Comparison of ENCODE assay signal across 8 cellular contexts in the genomic region with DNA sequence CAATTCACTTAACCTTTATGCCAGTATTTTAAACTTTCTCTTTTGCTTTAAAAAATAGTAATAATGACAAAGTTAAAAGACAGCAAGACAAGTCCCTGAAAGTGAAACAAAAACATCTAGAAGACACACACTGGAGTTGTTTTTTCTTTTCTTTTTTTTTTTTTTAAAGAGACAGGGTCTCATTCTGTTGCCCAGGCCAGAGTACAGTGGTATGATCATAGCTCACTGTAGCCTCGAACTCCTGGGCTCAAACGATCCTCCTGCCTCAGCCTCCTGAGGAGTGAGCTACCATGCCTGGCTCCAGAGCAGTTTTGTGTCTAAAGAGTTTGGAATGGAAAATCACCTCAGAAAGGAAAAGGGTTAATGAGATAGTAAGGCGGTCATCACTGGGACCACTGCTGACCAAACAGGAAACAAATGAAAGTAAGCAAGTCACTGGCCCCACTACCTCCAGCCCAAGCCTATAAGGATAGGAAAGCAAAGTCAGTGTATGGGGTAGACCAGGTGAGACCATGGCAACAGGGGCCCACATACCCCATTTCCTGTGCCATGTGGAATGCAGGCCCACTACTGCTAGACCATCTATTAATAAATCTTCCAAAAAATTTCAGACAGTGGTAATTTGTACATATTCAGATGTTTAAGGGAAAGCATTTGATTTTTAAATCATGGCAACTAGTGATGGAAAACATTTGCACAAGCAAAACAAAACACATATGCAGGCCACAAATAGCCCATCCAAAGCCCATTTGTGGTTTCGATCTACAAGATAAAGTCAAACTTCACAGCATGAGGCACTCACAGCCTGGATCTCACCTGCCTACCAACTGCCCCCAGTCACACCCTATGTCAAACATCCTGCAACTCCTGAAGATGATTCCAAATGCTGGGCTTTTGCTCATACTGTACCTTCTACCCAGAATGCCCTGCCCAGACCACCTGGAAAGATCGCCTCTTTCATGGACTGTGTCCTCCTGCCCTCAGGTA.
A peak's percentile ranks its signal among the peaks of the same experiment; 100 is the strongest.
DNase-seq lines count a peak whose midpoint lies in the region; ATAC-seq and TF ChIP-seq lines count a peak whose summit lies in the region.

No MANE protein-coding gene starts in this region.

- ATAC-seq in GM21367 (IDR thresholded peaks at IDR 0.05; ENCODE audit: unreplicated experiment) (peak; percentile 61), HG03565 (IDR thresholded peaks at IDR 0.05; ENCODE audit: unreplicated experiment) (peak; percentile 53)

- peaks cover 26% of the 10 kb centered on the region for H3K36me3 Mint-ChIP-seq in Caco-2 (ENCODE audit: insufficient read depth, unreplicated experiment)

- no peaks in the 10 kb centered on the region for H3K27me3 ChIP-seq in Caco-2 (replicated peaks; ENCODE audit: control insufficient read depth, insufficient read depth, low read length)

- no peak overlapping the region for H3K27ac ChIP-seq in substantia nigra (ENCODE audit: low read depth, low read length, poor library complexity, severe bottlenecking)

- H3K27me3 Mint-ChIP-seq in Caco-2 (ENCODE audit: insufficient read depth, unreplicated experiment): no peaks in the 10 kb centered on the region

- peaks cover 55% of the 10 kb centered on the region for H3K4me1 ChIP-seq in Caco-2

- POLR2A ChIA-PET in Caco-2 (lab: Charles Lee): no interaction called here

- CTCF ChIA-PET in Caco-2 (lab: Charles Lee): interaction anchor here (1.3 kb wide), 1 partner anchor 22 kb away, joined by 3 read pairs; no protein-coding TSS in a partner anchor

- H3K36me3 ChIP-seq in Caco-2 (ENCODE audit: control insufficient read depth, insufficient read depth, low read length): no peaks in the 10 kb centered on the region

- H3K9me3 ChIP-seq in Caco-2: peaks cover 6% of the 10 kb centered on the region; the same call in 1 of the 2 replicates

- H3K4me3 Mint-ChIP-seq in Caco-2 (ENCODE audit: unreplicated experiment): no peak overlapping the region

- H3K4me3 ChIP-seq in Caco-2 (ENCODE audit: low read depth, low read length) (no peak overlapping the region), fibroblast of mammary gland (ENCODE audit: control insufficient read depth, low read depth, low read length) (no peak overlapping the region)

- H3K4me1 Mint-ChIP-seq in Caco-2 (ENCODE audit: low read depth, unreplicated experiment): peaks cover 57% of the 10 kb centered on the region

- no TSS peak for BruUV-seq in Caco-2 (replicated peaks; lab: Mats Ljungman, UMichigan)

- TF ChIP-seq CTCF in Caco-2 (IDR thresholded peaks at IDR 0.05; ENCODE audit: insufficient read depth in 1 of 2, low read depth in 1 of 2, low read length in 1 of 2, severe bottlenecking in 1 of 2, unreplicated experiment in 1 of 2) (no peak), fibroblast of mammary gland (conservative IDR thresholded peaks at IDR 0.05; ENCODE audit: control insufficient read depth, insufficient read depth, low read depth, low read length) (no peak)

- intact Hi-C loops in Caco-2 (cut with micrococcal nuclease; ENCODE audit: unreplicated experiment): no loop called here

- H3K9me3 Mint-ChIP-seq in Caco-2 (ENCODE audit: unreplicated experiment): peaks cover 14% of the 10 kb centered on the region

- DNase-seq in Caco-2: no peak
- DNase-seq in fibroblast of mammary gland (ENCODE audit: low read depth): peak; percentile 21
- no peak for DNase-seq in NK-92 treated with Interleukin-12 subunit alpha and Interleukin-12 subunit beta, amount 100 ng/mL, for 24 hours (lab: John Stamatoyannopoulos, UW)
- no peak for DNase-seq in NCI-H1694 treated with DMSO at 0.1 percent for 48 hours (lab: John Stamatoyannopoulos, UW)
- DNase-seq in substantia nigra (lab: John Stamatoyannopoulos, UW): no peak
- no peak for DNase-seq in DMS 273 (lab: John Stamatoyannopoulos, UW; ENCODE audit: unreplicated experiment)

- peak overlapping the region; percentile 83 for H3K27ac Mint-ChIP-seq in Caco-2 (ENCODE audit: unreplicated experiment)
